In genomic region chr12:91289881-91290280, GRCh38 we compare ENCODE assay signal across 2 cellular contexts.
TF ChIP-seq lines count a peak whose summit lies in the region.

No MANE protein-coding gene starts in this region.

TF ChIP-seq in IMR-90, 13 proteins besides CTCF, POLR2A, EP300 and RAD21:
- TF ChIP-seq SMC3 (IDR thresholded peaks at IDR 0.05; ENCODE audit: low read depth, low read length) (no peak), USF2 (IDR thresholded peaks at IDR 0.05; ENCODE audit: low read depth, low read length) (no peak), RCOR1 (IDR thresholded peaks at IDR 0.05; ENCODE audit: insufficient replicate concordance, low read length) (no peak), MAZ (IDR thresholded peaks at IDR 0.05; ENCODE audit: borderline replicate concordance, low read depth, low read length) (no peak), MXI1 (IDR thresholded peaks at IDR 0.05; ENCODE audit: borderline replicate concordance, low read depth, low read length) (no peak), RFX5 (IDR thresholded peaks at IDR 0.05; ENCODE audit: low read depth, low read length) (no peak), CHD1 (IDR thresholded peaks at IDR 0.05; ENCODE audit: low read depth, low read length) (no peak), NFE2L2 (IDR thresholded peaks at IDR 0.05; ENCODE audit: low read depth, low read length) (no peak), MAFK (IDR thresholded peaks at IDR 0.05; ENCODE audit: low read depth, low read length) (no peak), BHLHE40 (IDR thresholded peaks at IDR 0.05; ENCODE audit: low read depth, low read length) (no peak), ELK1 (IDR thresholded peaks at IDR 0.05; ENCODE audit: borderline replicate concordance, low read depth, low read length) (no peak), FOS (IDR thresholded peaks at IDR 0.05; ENCODE audit: low read depth, low read length) (no peak), CEBPB (IDR thresholded peaks at IDR 0.05; ENCODE audit: low read depth, low read length) (no peak)

TF ChIP-seq in endothelial cell of umbilical vein, 7 proteins besides CTCF, POLR2A, EP300 and RAD21:
- TF ChIP-seq GATA2 (IDR thresholded peaks at IDR 0.05; ENCODE audit: insufficient read depth, insufficient read length, low read depth, low read length) (no peak), EZH2 (IDR thresholded peaks at IDR 0.05; ENCODE audit: borderline replicate concordance, low read depth, low read length, severe bottlenecking) (no peak), JUN (IDR thresholded peaks at IDR 0.05; ENCODE audit: borderline replicate concordance, insufficient read depth, insufficient read length, low read depth) (no peak)
